In genomic region chr17:7232114-7232513, GRCh38 we compare ENCODE assay signal across 1 cellular context.
TF ChIP-seq lines count a peak whose summit lies in the region.

No MANE protein-coding gene starts in this region.

TF ChIP-seq in HEK293, 187 proteins besides CTCF, POLR2A, EP300 and RAD21 (continued from another document):
- TF ChIP-seq ZBTB49 (tag by site-specific recombination; IDR thresholded peaks at IDR 0.05; ENCODE audit: low read depth) (no peak), MZF1 (tag by site-specific recombination; IDR thresholded peaks at IDR 0.05; ENCODE audit: borderline replicate concordance) (no peak), ZNF416 (tag by site-specific recombination; IDR thresholded peaks at IDR 0.05) (no peak), ZNF843 (tag by site-specific recombination; IDR thresholded peaks at IDR 0.05) (no peak), KLF8 (tag by site-specific recombination; IDR thresholded peaks at IDR 0.05) (no peak), ZFP69B (tag by site-specific recombination; IDR thresholded peaks at IDR 0.05) (no peak), ZNF830 (tag by site-specific recombination; IDR thresholded peaks at IDR 0.05; ENCODE audit: low read depth) (no peak), ZNF621 (tag by site-specific recombination; IDR thresholded peaks at IDR 0.05) (no peak), YY2 (tag by site-specific recombination; IDR thresholded peaks at IDR 0.05) (no peak), ZSCAN4 (tag by site-specific recombination; IDR thresholded peaks at IDR 0.05) (no peak), PRDM2 (tag by site-specific recombination; IDR thresholded peaks at IDR 0.05; ENCODE audit: borderline replicate concordance) (no peak), ZNF311 (tag by site-specific recombination; IDR thresholded peaks at IDR 0.05; ENCODE audit: borderline replicate concordance) (no peak)
- TF ChIP-seq, protein P1, sequence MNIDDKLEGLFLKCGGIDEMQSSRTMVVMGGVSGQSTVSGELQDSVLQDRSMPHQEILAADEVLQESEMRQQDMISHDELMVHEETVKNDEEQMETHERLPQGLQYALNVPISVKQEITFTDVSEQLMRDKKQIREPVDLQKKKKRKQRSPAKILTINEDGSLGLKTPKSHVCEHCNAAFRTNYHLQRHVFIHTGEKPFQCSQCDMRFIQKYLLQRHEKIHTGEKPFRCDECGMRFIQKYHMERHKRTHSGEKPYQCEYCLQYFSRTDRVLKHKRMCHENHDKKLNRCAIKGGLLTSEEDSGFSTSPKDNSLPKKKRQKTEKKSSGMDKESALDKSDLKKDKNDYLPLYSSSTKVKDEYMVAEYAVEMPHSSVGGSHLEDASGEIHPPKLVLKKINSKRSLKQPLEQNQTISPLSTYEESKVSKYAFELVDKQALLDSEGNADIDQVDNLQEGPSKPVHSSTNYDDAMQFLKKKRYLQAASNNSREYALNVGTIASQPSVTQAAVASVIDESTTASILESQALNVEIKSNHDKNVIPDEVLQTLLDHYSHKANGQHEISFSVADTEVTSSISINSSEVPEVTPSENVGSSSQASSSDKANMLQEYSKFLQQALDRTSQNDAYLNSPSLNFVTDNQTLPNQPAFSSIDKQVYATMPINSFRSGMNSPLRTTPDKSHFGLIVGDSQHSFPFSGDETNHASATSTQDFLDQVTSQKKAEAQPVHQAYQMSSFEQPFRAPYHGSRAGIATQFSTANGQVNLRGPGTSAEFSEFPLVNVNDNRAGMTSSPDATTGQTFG (tag by site-specific recombination; IDR thresholded peaks at IDR 0.05; ENCODE audit: borderline replicate concordance) = no peak
